9 cellular contexts compared by ENCODE assay signal in the genomic region with DNA sequence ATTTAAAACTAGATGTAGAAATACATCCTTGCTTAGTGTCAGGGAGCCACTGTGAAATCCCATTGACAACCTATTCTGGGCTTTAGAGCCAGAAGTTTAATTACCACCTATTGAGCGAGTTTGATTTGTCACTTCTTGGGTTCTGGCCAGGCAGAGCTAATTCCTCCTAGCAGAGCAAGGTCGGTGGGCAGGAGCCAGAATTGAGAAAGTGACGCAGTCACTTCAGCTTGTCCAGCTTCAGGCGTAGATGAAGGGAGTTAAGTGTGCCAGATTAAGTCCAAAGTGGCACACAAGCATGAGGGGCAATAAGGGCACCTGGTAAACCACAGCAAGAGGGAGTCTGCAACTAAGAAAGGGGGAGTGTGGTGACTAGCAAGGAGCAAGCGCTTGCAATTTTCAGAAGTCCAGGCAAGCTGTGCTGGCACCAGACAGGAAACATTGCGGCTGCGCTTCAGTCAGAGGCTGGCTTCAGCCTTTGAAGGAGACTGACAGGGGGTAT.
DNase-seq lines count a peak whose midpoint lies in the region; ATAC-seq and TF ChIP-seq lines count a peak whose summit lies in the region.
"Had no signal": no experiment of that assay in that cellular context is flagged by ENCODE, and none has a peak within 500 bp of the region (broad histone marks: within the 10 kb centered on the region; RNA-seq: fewer than 3 reads in every experiment).

No MANE protein-coding gene starts in this region.

- TF ChIP-seq CTCF in NB4 (IDR thresholded peaks at IDR 0.05; ENCODE audit: low read depth, low read length) = no peak
- TF ChIP-seq CTCF in cardiac fibroblast (IDR thresholded peaks at IDR 0.05; ENCODE audit: low read depth, low read length) = no peak
- no peak for TF ChIP-seq CTCF in endothelial cell (IDR thresholded peaks at IDR 0.05; ENCODE audit: unreplicated experiment)

- no peak overlapping the region for H3K27ac Mint-ChIP-seq in endothelial cell (ENCODE audit: unreplicated experiment)

- H3K9ac ChIP-seq in BLaER1 = no peak overlapping the region

- H3K4me3 Mint-ChIP-seq in endothelial cell (ENCODE audit: unreplicated experiment) = no peak overlapping the region

- H4K20me1 ChIP-seq in BLaER1 = no peaks in the 10 kb centered on the region

- H3K4me3 ChIP-seq in BLaER1 (no peak overlapping the region), NB4 (ENCODE audit: low read depth, low read length) (no peak overlapping the region), cardiac fibroblast (replicated peaks in 1 of 2; ENCODE audit: low read depth in 2 of 2, low read length in 2 of 2) (no peak overlapping the region)

- peak overlapping the region; percentile 27 for H3K4me2 ChIP-seq in BLaER1

- H3K27me3 Mint-ChIP-seq in endothelial cell (ENCODE audit: unreplicated experiment) = no peaks in the 10 kb centered on the region

- peaks cover 5% of the 10 kb centered on the region for H3K36me3 Mint-ChIP-seq in endothelial cell (ENCODE audit: low read depth, unreplicated experiment)
- H3K36me3 Mint-ChIP-seq: immature natural killer cell had no signal

- no peaks in the 10 kb centered on the region for H3K27me3 ChIP-seq in BLaER1

- peaks cover 15% of the 10 kb centered on the region for H3K4me1 Mint-ChIP-seq in endothelial cell (ENCODE audit: unreplicated experiment)

- ATAC-seq in HG03039 (IDR thresholded peaks at IDR 0.05; ENCODE audit: unreplicated experiment) (no peak), GM18517 (IDR thresholded peaks at IDR 0.05; ENCODE audit: unreplicated experiment) (no peak)

- no peaks in the 10 kb centered on the region for H3K9me3 Mint-ChIP-seq in endothelial cell (ENCODE audit: unreplicated experiment)
- H3K9me3 Mint-ChIP-seq: immature natural killer cell had no signal

- peaks cover 5% of the 10 kb centered on the region; the same call in 1 of the 2 replicates for H3K4me1 ChIP-seq in BLaER1

- no peaks in the 10 kb centered on the region for H3K36me3 ChIP-seq in BLaER1

- no peak overlapping the region for H3K27ac ChIP-seq in BLaER1

- H3K9me3 ChIP-seq in BLaER1 = peaks cover 30% of the 10 kb centered on the region

- DNase-seq in NB4 (ENCODE audit: low read depth) (peak; percentile 18), cardiac fibroblast (ENCODE audit: low read depth in 2 of 2) (peak; percentile 33 to 55), midbrain (lab: John Stamatoyannopoulos, UW) (peak; percentile 78), EL (no peak), endothelial cell (ENCODE audit: low spot score) (no peak)

- TF ChIP-seq POLR2A in NB4 (IDR thresholded peaks at IDR 0.05; ENCODE audit: extremely low read depth, insufficient read length) = no peak

Comparison
In these comparisons a context has a peak if more than half of its experiments do, and no peak if none do; other contexts are left out.
1. DNase-seq: peak in NB4 (single experiment), cardiac fibroblast (2 of 2) and midbrain (single experiment); none in EL (single experiment) and endothelial cell (single experiment).